Comparison of ENCODE assay signal across 9 cellular contexts in genomic region chr4:85741921-85742591, GRCh38.
DNase-seq lines count a peak whose midpoint lies in the region; TF ChIP-seq lines count a peak whose summit lies in the region.
"Had no signal": no experiment of that assay in that cellular context is flagged by ENCODE, and none has a peak within 500 bp of the region (broad histone marks: within the 10 kb centered on the region; RNA-seq: fewer than 3 reads in every experiment).

No MANE protein-coding gene starts in this region.

- intact Hi-C loops in left ventricle myocardium inferior (cut with micrococcal nuclease) (loop anchor here (10.0 kb wide), 1 partner anchor 657 kb away; no protein-coding TSS in a partner anchor), stomach (cut with DNase I; ENCODE audit: low total_unique reads) (loop anchor here (10.0 kb wide), 1 partner anchor 587 kb away; no protein-coding TSS in a partner anchor)

- DNase-seq in NCI-H1105 (lab: John Stamatoyannopoulos, UW) = peak; percentile 63
- DNase-seq in SJCRH30 = peak; percentile 33 to 53
- peak; percentile 28 for DNase-seq in left ventricle myocardium inferior
- DNase-seq in stomach = no peak
- DNase-seq in LoVo (ENCODE audit: low spot score) = no peak
- DNase-seq in NCI-H146 treated with DMSO at 0.1 percent for 48 hours (lab: John Stamatoyannopoulos, UW; ENCODE audit: unreplicated experiment) = no peak
- DNase-seq in activated T-cell treated with anti-CD3 and anti-CD28 coated beads for 4 hours = no peak
- DNase-seq: colonic mucosa, natural killer cell had no signal

- H3K4me3 ChIP-seq in SJCRH30 = no peak overlapping the region
- no peak overlapping the region for H3K4me3 ChIP-seq in left ventricle myocardium inferior
- H3K4me3 ChIP-seq in stomach = no peak overlapping the region
- H3K4me3 ChIP-seq: colonic mucosa had no signal

- no peaks in the 10 kb centered on the region for H3K27me3 ChIP-seq in SJCRH30
- H3K27me3 ChIP-seq in left ventricle myocardium inferior (ENCODE audit: low read depth) = no peaks in the 10 kb centered on the region
- no peaks in the 10 kb centered on the region for H3K27me3 ChIP-seq in stomach
- H3K27me3 ChIP-seq: colonic mucosa had no signal

- H3K27ac ChIP-seq in SJCRH30 = no peak overlapping the region
- peak overlapping the region; percentile 23 for H3K27ac ChIP-seq in left ventricle myocardium inferior (replicated peaks)
- peak overlapping the region in 3 of 5 donors; percentile 8 to 31 (median 10) for H3K27ac ChIP-seq in stomach
- H3K27ac ChIP-seq: colonic mucosa had no signal

- H3K9me3 ChIP-seq in SJCRH30 (replicated peaks) (no peaks in the 10 kb centered on the region), left ventricle myocardium inferior (replicated peaks) (no peaks in the 10 kb centered on the region), stomach (no peaks in the 10 kb centered on the region)
- H3K9me3 ChIP-seq: colonic mucosa had no signal

- H3K4me1 ChIP-seq in SJCRH30 = peaks cover 35% of the 10 kb centered on the region
- peaks cover 20% of the 10 kb centered on the region for H3K4me1 ChIP-seq in left ventricle myocardium inferior
- peaks cover 0 to 53% (median 8%) of the 10 kb centered on the region in 4 donors for H3K4me1 ChIP-seq in stomach
- H3K4me1 ChIP-seq: colonic mucosa had no signal

- H3K36me3 ChIP-seq in SJCRH30 (no peaks in the 10 kb centered on the region), left ventricle myocardium inferior (no peaks in the 10 kb centered on the region), stomach (no peaks in the 10 kb centered on the region)
- H3K36me3 ChIP-seq: colonic mucosa had no signal

- TF ChIP-seq POLR2A in stomach (IDR thresholded peaks at IDR 0.05) = no peak

- no peak for TF ChIP-seq CTCF in left ventricle myocardium inferior (IDR thresholded peaks at IDR 0.05; ENCODE audit: borderline replicate concordance)
- TF ChIP-seq CTCF in stomach (IDR thresholded peaks at IDR 0.05) = no peak

- 69 to 83% (median 78%) methylated on average over 5 of the region's 5 CpGs for WGBS in stomach, 5 donors

- no peak for TF ChIP-seq EP300 in stomach (IDR thresholded peaks at IDR 0.05)

Comparison
In these comparisons a context has a peak if more than half of its experiments do, and no peak if none do; other contexts are left out.
1. DNase-seq: peak in NCI-H1105 (single experiment), SJCRH30 (2 of 2) and left ventricle myocardium inferior (single experiment); none in stomach (single experiment), LoVo (single experiment), NCI-H146 treated with DMSO at 0.1 percent for 48 hours (single experiment) and activated T-cell treated with anti-CD3 and anti-CD28 coated beads for 4 hours (single experiment).